8 cellular contexts compared by ENCODE assay signal in genomic region chr17:76102944-76103273, GRCh38. TPM values are rescaled to one million over a fixed set of nuclear protein-coding genes. Genes with fewer than 3 reads are reported as not detected.
A peak's percentile ranks its signal among the peaks of the same experiment; 100 is the strongest.
DNase-seq lines count a peak whose midpoint lies in the region; ATAC-seq, FAIRE-seq and TF ChIP-seq lines count a peak whose summit lies in the region.

No MANE protein-coding gene starts in this region.

- H3K4me1 ChIP-seq in skeletal muscle satellite cell (ENCODE audit: control insufficient read depth, insufficient read depth, low read length), result peaks cover 11% of the 10 kb centered on the region

- H3K27me3 ChIP-seq in skeletal muscle satellite cell (ENCODE audit: control insufficient read depth, insufficient read depth, low read length), result no peaks in the 10 kb centered on the region

- H3K4me3 ChIP-seq in foreskin fibroblast (ENCODE audit: low read depth in 1 of 2, low read length in 2 of 2), result peak overlapping the region; percentile 68 to 96
- H3K4me3 ChIP-seq in skeletal muscle satellite cell (ENCODE audit: low read length), result peak overlapping the region; percentile 89

- DNase-seq in foreskin fibroblast, result no peak
- no peak for DNase-seq in D341Med (ENCODE audit: low spot score)
- DNase-seq in GM12892 (ENCODE audit: insufficient read length), result no peak

- no peak for TF ChIP-seq POLR2A in GM12892 (IDR thresholded peaks at IDR 0.05; ENCODE audit: low read depth, low read length)

- FAIRE-seq in GM12892 (lab: Jason Lieb, UNC), result no peak

- peaks cover 19% of the 10 kb centered on the region for H3K36me3 ChIP-seq in skeletal muscle satellite cell (ENCODE audit: insufficient read depth, low read length)

- peak overlapping the region; percentile 98 for H3K4me2 ChIP-seq in skeletal muscle satellite cell (ENCODE audit: low read length)

- TF ChIP-seq CTCF in foreskin fibroblast (IDR thresholded peaks at IDR 0.05; ENCODE audit: low read depth, low read length), result no peak

- ATAC-seq in GM21576 (IDR thresholded peaks at IDR 0.05; ENCODE audit: unreplicated experiment), result peak; percentile 5
- ATAC-seq in SK-N-SH treated with all-trans-retinoic acid at 6 μM for 48 hours, result peak; percentile 41
- no peak for ATAC-seq in GM19023 (IDR thresholded peaks at IDR 0.05; ENCODE audit: unreplicated experiment)
- ATAC-seq in HG02623 (IDR thresholded peaks at IDR 0.05; ENCODE audit: unreplicated experiment), result no peak

- no peaks in the 10 kb centered on the region for H3K9me3 ChIP-seq in skeletal muscle satellite cell (replicated peaks; ENCODE audit: low read length)

- peak overlapping the region; percentile 88 for H3K9ac ChIP-seq in skeletal muscle satellite cell (ENCODE audit: low read depth, low read length)

TF ChIP-seq in SK-N-SH treated with all-trans-retinoic acid at 6 μM for 48 hours, 23 proteins besides CTCF, POLR2A, EP300 and RAD21:
- TF ChIP-seq ZFP3 (CRISPR knock-in tag; IDR thresholded peaks at IDR 0.05) (no peak), ESRRG (CRISPR knock-in tag; IDR thresholded peaks at IDR 0.05) (no peak), PATZ1 (CRISPR knock-in tag; IDR thresholded peaks at IDR 0.05; ENCODE audit: borderline replicate concordance) (no peak), BACH2 (CRISPR knock-in tag; IDR thresholded peaks at IDR 0.05; ENCODE audit: borderline replicate concordance) (no peak)

RNA-seq across cellular contexts. Expression of gene EXOC7, which starts 0.7 kb away (rescaled TPM):
- 62.4 and 62.9 TPM in 2 replicates for total RNA-seq in skeletal muscle satellite cell (2012; rRNA removed)
- 33.7 TPM for polyA plus RNA-seq in GM12892 (2012; ENCODE audit: missing spikeins)

RNA-seq across cellular contexts. Expression of gene ZACN, which starts 23.9 kb away (rescaled TPM):
- not detected in 2 replicates for total RNA-seq in skeletal muscle satellite cell (2012; rRNA removed)
- 3.2 TPM for polyA plus RNA-seq in GM12892 (2012; ENCODE audit: missing spikeins)

RNA-seq across cellular contexts. Expression of gene GALR2, which starts 28.3 kb away (rescaled TPM):
- total RNA-seq in skeletal muscle satellite cell (2012; rRNA removed), result 0.22 TPM in 1 of 2 replicates, not detected in the other
- not detected for polyA plus RNA-seq in GM12892 (2012; ENCODE audit: missing spikeins)

RNA-seq across cellular contexts. Expression of gene SRP68, which starts 30.6 kb away (rescaled TPM):
- 27.5 and 30.4 TPM in 2 replicates for total RNA-seq in skeletal muscle satellite cell (2012; rRNA removed)
- polyA plus RNA-seq in GM12892 (2012; ENCODE audit: missing spikeins), result 37.8 TPM

RNA-seq across cellular contexts. Expression of gene FOXJ1, which starts 38.1 kb away (rescaled TPM):
- total RNA-seq in skeletal muscle satellite cell (2012; rRNA removed), result not detected in 2 replicates
- polyA plus RNA-seq in GM12892 (2012; ENCODE audit: missing spikeins), result not detected

Comparison
In these comparisons a context has a peak if more than half of its experiments do, and no peak if none do; other contexts are left out.
1. ATAC-seq: peak in GM21576 (single experiment) and SK-N-SH treated with all-trans-retinoic acid at 6 μM for 48 hours (single experiment); none in GM19023 (single experiment) and HG02623 (single experiment).